Comparison of ENCODE assay signal across 10 cellular contexts in genomic region chr7:151485006-151485732, GRCh38. TPM values are rescaled to one million over a fixed set of nuclear protein-coding genes. Genes with fewer than 3 reads are reported as not detected.
DNase-seq lines count a peak whose midpoint lies in the region; ATAC-seq and TF ChIP-seq lines count a peak whose summit lies in the region.
"Had no signal": no experiment of that assay in that cellular context is flagged by ENCODE, and none has a peak within 500 bp of the region (broad histone marks: within the 10 kb centered on the region; RNA-seq: fewer than 3 reads in every experiment).

No MANE protein-coding gene starts in this region.

- BruUV-seq in Caco-2 (replicated peaks; lab: Mats Ljungman, UMichigan), result no TSS peak

- peaks cover 25% of the 10 kb centered on the region for H3K4me1 Mint-ChIP-seq in Caco-2 (ENCODE audit: low read depth, unreplicated experiment)

- no peaks in the 10 kb centered on the region for H3K27me3 Mint-ChIP-seq in Caco-2 (ENCODE audit: insufficient read depth, unreplicated experiment)

- H3K9me3 Mint-ChIP-seq in Caco-2 (ENCODE audit: unreplicated experiment), result no peaks in the 10 kb centered on the region

- 36 to 44% methylated on average over 6 of the region's 6 CpGs for WGBS in esophagus squamous epithelium, 2 donors
- WGBS in smooth muscle cell (ENCODE audit: low lambda C conversion rate), result 56% methylated on average over 6 of the region's 6 CpGs

- TF ChIP-seq CTCF in esophagus squamous epithelium (IDR thresholded peaks at IDR 0.05) (no peak), smooth muscle cell (IDR thresholded peaks at IDR 0.05; ENCODE audit: borderline replicate concordance, insufficient read depth, poor library complexity, severe bottlenecking) (no peak), Caco-2 (IDR thresholded peaks at IDR 0.05; ENCODE audit: insufficient read depth in 1 of 2, low read depth in 1 of 2, low read length in 1 of 2, severe bottlenecking in 1 of 2, unreplicated experiment in 1 of 2) (no peak)

- intact Hi-C loops in esophagus squamous epithelium (cut with DNase I), result no loop called here
- intact Hi-C loops in Caco-2 (cut with micrococcal nuclease; ENCODE audit: unreplicated experiment), result no loop called here

- no peaks in the 10 kb centered on the region for H3K27me3 ChIP-seq in esophagus squamous epithelium
- no peaks in the 10 kb centered on the region for H3K27me3 ChIP-seq in smooth muscle cell (ENCODE audit: low read depth)
- H3K27me3 ChIP-seq in Caco-2 (replicated peaks; ENCODE audit: control insufficient read depth, insufficient read depth, low read length), result no peaks in the 10 kb centered on the region
- H3K27me3 ChIP-seq: cardiac muscle cell had no signal

- H3K4me2 ChIP-seq in smooth muscle cell, result peak overlapping the region; percentile 5

- TF ChIP-seq POLR2A in esophagus squamous epithelium (IDR thresholded peaks at IDR 0.05), result no peak

- no peak overlapping the region for H2AFZ ChIP-seq in smooth muscle cell (ENCODE audit: low read depth)

- DNase-seq in DMS53 (lab: John Stamatoyannopoulos, UW) (peak; percentile 47), DMS53 treated with DMSO at 0.1 percent for 48 hours (lab: John Stamatoyannopoulos, UW; ENCODE audit: unreplicated experiment) (no peak), NOMO-1 treated with DMSO at 0.1 percent for 48 hours (lab: John Stamatoyannopoulos, UW; ENCODE audit: unreplicated experiment) (peak; percentile 62), esophagus squamous epithelium (lab: John Stamatoyannopoulos, UW) (no peak), smooth muscle cell (lab: John Stamatoyannopoulos, UW; ENCODE audit: unreplicated experiment) (no peak), Caco-2 (no peak)

- peaks cover 6% of the 10 kb centered on the region for H3F3A ChIP-seq in smooth muscle cell (ENCODE audit: low read depth)

- no peak overlapping the region for H3K27ac Mint-ChIP-seq in Caco-2 (ENCODE audit: unreplicated experiment)

- CTCF ChIA-PET in Caco-2 (lab: Charles Lee), result no interaction called here

- no peaks in the 10 kb centered on the region for H3K9me3 ChIP-seq in esophagus squamous epithelium
- H3K9me3 ChIP-seq in smooth muscle cell (replicated peaks; ENCODE audit: low read depth), result no peaks in the 10 kb centered on the region
- no peaks in the 10 kb centered on the region for H3K9me3 ChIP-seq in Caco-2

- H3K9ac ChIP-seq in smooth muscle cell (ENCODE audit: low read depth), result no peak overlapping the region

- no peak overlapping the region for H3K4me3 Mint-ChIP-seq in Caco-2 (ENCODE audit: unreplicated experiment)

- H3K4me3 ChIP-seq in esophagus squamous epithelium (no peak overlapping the region), smooth muscle cell (no peak overlapping the region), Caco-2 (ENCODE audit: low read depth, low read length) (no peak overlapping the region)
- H3K4me3 ChIP-seq: cardiac muscle cell had no signal

- H3K4me1 ChIP-seq in esophagus squamous epithelium, result peaks cover 6 to 59% (median 22%) of the 10 kb centered on the region in 3 donors
- H3K4me1 ChIP-seq in smooth muscle cell (ENCODE audit: low read depth), result peaks cover 7% of the 10 kb centered on the region
- no peaks in the 10 kb centered on the region for H3K4me1 ChIP-seq in Caco-2

- H3K79me2 ChIP-seq in smooth muscle cell (ENCODE audit: low read depth), result peaks cover 39% of the 10 kb centered on the region

- POLR2A ChIA-PET in Caco-2 (lab: Charles Lee), result interaction anchor here (0.6 kb wide), 1 partner anchor 35 kb away, joined by 3 read pairs; the partner anchor contains the start of gene RHEB

- H3K36me3 Mint-ChIP-seq in Caco-2 (ENCODE audit: insufficient read depth, unreplicated experiment), result peaks cover 83% of the 10 kb centered on the region

- H4K20me1 ChIP-seq in smooth muscle cell (ENCODE audit: low read depth), result peaks cover 50% of the 10 kb centered on the region

- H3K27ac ChIP-seq in esophagus squamous epithelium, result peak overlapping the region in 3 of 4 donors; percentile 11 to 73 (median 71)
- peak overlapping the region; percentile 77 for H3K27ac ChIP-seq in smooth muscle cell (ENCODE audit: low read depth)
- H3K27ac ChIP-seq: 22Rv1, cardiac muscle cell had no signal

- no peak for ATAC-seq in GM19035 (IDR thresholded peaks at IDR 0.05; ENCODE audit: unreplicated experiment)
- ATAC-seq in GM19324 (IDR thresholded peaks at IDR 0.05; ENCODE audit: low FRiP score, unreplicated experiment), result no peak

- peaks cover 4 to 85% (median 8%) of the 10 kb centered on the region in 3 donors for H3K36me3 ChIP-seq in esophagus squamous epithelium
- peaks cover 21% of the 10 kb centered on the region for H3K36me3 ChIP-seq in smooth muscle cell (ENCODE audit: low read depth)
- H3K36me3 ChIP-seq in Caco-2 (ENCODE audit: control insufficient read depth, insufficient read depth, low read length), result peaks cover 2% of the 10 kb centered on the region; the same call in 1 of the 2 replicates

RNA-seq across cellular contexts. Expression of gene RHEB, which starts 34.5 kb away (rescaled TPM):
- 10 to 100 TPM; 37.1 to 82.6 (median 54.4) TPM for total RNA-seq in esophagus squamous epithelium
- total RNA-seq in smooth muscle cell, result 105 and 151 TPM in 2 replicates
- polyA plus RNA-seq in smooth muscle cell, result 115 and 118 TPM in 2 replicates
- total RNA-seq in Caco-2 (2022), result 156 and 159 TPM in 2 replicates

RNA-seq across cellular contexts. Expression of gene CRYGN, which starts 45.2 kb away (rescaled TPM):
- under 1 TPM in 1 of 4 donors, not detected in 3; 0.19 TPM for total RNA-seq in esophagus squamous epithelium
- not detected in 2 replicates for total RNA-seq in smooth muscle cell
- 0.13 and 0.19 TPM in 2 replicates for polyA plus RNA-seq in smooth muscle cell
- not detected in 2 replicates for total RNA-seq in Caco-2 (2022)

Comparison
In these comparisons a context has a peak if more than half of its experiments do, and no peak if none do; other contexts are left out.
1. DNase-seq: peak in DMS53 (single experiment) and NOMO-1 treated with DMSO at 0.1 percent for 48 hours (single experiment); none in DMS53 treated with DMSO at 0.1 percent for 48 hours (single experiment), esophagus squamous epithelium (single experiment), smooth muscle cell (single experiment) and Caco-2 (0 of 2).